Comparison of ENCODE assay signal across 18 cellular contexts in the genomic region with DNA sequence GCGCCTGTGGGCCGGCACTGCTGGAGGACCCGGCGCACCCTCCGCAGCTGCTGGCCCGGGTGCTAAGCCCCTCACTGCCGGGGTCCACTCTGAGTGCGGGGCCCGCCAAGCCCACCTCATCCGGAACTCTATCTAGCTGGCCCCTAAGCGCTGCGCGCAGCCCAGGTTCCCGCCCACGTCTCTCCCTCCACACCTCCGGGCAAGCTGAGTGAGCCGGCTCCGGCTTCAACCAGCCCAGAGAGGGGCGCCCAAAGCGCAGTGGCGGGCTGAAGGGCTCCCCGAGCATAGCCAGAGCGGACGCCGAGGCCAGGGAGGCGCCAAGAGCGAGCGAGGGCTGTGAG.
DNase-seq lines count a peak whose midpoint lies in the region; ATAC-seq, FAIRE-seq and TF ChIP-seq lines count a peak whose summit lies in the region.
"Had no signal": no experiment of that assay in that cellular context is flagged by ENCODE, and none has a peak within 500 bp of the region (broad histone marks: within the 10 kb centered on the region; RNA-seq: fewer than 3 reads in every experiment).

No MANE protein-coding gene starts in this region.

- DNase-seq in activated naive CD8-positive, alpha-beta T cell treated with anti-CD3 and anti-CD28 coated beads, Interleukin-2, amount 50 U/mL, for 24 hours, result no peak
- no peak for DNase-seq in activated naive CD8-positive, alpha-beta T cell treated with anti-CD3 and anti-CD28 coated beads for 36 hours
- DNase-seq in K562 (ENCODE audit: extremely low read depth in 1 of 4, low spot score in 3 of 4), result no peak
- DNase-seq in spleen, result no peak
- no peak for DNase-seq in NCI-H524 treated with DMSO at 0.1 percent for 48 hours (lab: John Stamatoyannopoulos, UW)
- no peak for DNase-seq in stimulated activated naive B cell treated with anti-CD40 and anti-IgM and Interleukin-4, amounts not matched to agents 10 μg/mL and 1 μg/mL and 100 μg/mL, for 72 hours
- DNase-seq: 8988T; CD4-positive, alpha-beta memory T cell; DMS153; DMS79; GDM1 had no signal

- no peaks in the 10 kb centered on the region for H3K79me2 ChIP-seq in K562 (ENCODE audit: control insufficient read depth, insufficient read depth, low read length)

- TF ChIP-seq EP300 in K562 (IDR thresholded peaks at IDR 0.05; ENCODE audit: low read length), result no peak

- H2AFZ ChIP-seq in K562 (ENCODE audit: low read depth, low read length), result 0 out of 2 replicates have a peak overlapping the region, but pooled peaks have one; percentile 9

- peaks cover 5% of the 10 kb centered on the region for H3K9me3 Mint-ChIP-seq in activated naive CD8-positive, alpha-beta T cell treated with anti-CD3 and anti-CD28 coated beads, Interleukin-2, amount 50 U/mL, for 24 hours
- H3K9me3 Mint-ChIP-seq in activated naive CD8-positive, alpha-beta T cell treated with anti-CD3 and anti-CD28 coated beads for 36 hours, result peaks cover 9% of the 10 kb centered on the region
- peaks cover 7 to 8% of the 10 kb centered on the region in 2 donors for H3K9me3 Mint-ChIP-seq in stimulated activated naive B cell treated with anti-CD40 and anti-IgM and Interleukin-4, amounts not matched to agents 10 μg/mL and 1 μg/mL and 100 μg/mL, for 72 hours

- no peaks in the 10 kb centered on the region for H3K36me3 Mint-ChIP-seq in activated naive CD8-positive, alpha-beta T cell treated with anti-CD3 and anti-CD28 coated beads, Interleukin-2, amount 50 U/mL, for 24 hours (ENCODE audit: low read depth)
- H3K36me3 Mint-ChIP-seq in activated naive CD8-positive, alpha-beta T cell treated with anti-CD3 and anti-CD28 coated beads for 36 hours, result no peaks in the 10 kb centered on the region
- H3K36me3 Mint-ChIP-seq in stimulated activated naive B cell treated with anti-CD40 and anti-IgM and Interleukin-4, amounts not matched to agents 10 μg/mL and 1 μg/mL and 100 μg/mL, for 72 hours, result no peaks in the 10 kb centered on the region
- H3K36me3 Mint-ChIP-seq: CD14-positive monocyte; CD4-positive, alpha-beta memory T cell had no signal

- POLR2A ChIA-PET in K562 (lab: Yijun Ruan, JAX), result interaction anchor here (0.9 kb wide), 1 partner anchor 9 kb away, joined by 3 read pairs; no protein-coding TSS in a partner anchor

- no peaks in the 10 kb centered on the region for H3K4me1 Mint-ChIP-seq in activated naive CD8-positive, alpha-beta T cell treated with anti-CD3 and anti-CD28 coated beads, Interleukin-2, amount 50 U/mL, for 24 hours
- H3K4me1 Mint-ChIP-seq in activated naive CD8-positive, alpha-beta T cell treated with anti-CD3 and anti-CD28 coated beads for 36 hours, result no peaks in the 10 kb centered on the region
- no peaks in the 10 kb centered on the region for H3K4me1 Mint-ChIP-seq in stimulated activated naive B cell treated with anti-CD40 and anti-IgM and Interleukin-4, amounts not matched to agents 10 μg/mL and 1 μg/mL and 100 μg/mL, for 72 hours
- H3K4me1 Mint-ChIP-seq: CD14-positive monocyte; CD4-positive, alpha-beta memory T cell had no signal

- BruUV-seq in K562 (replicated peaks; lab: Mats Ljungman, UMichigan), result no TSS peak

- CTCF ChIA-PET in K562 (lab: Yijun Ruan, JAX; ENCODE audit: low intra/inter-chr PET ratio), result no interaction called here

- H3K4me3 ChIP-seq in K562 (no peak overlapping the region), spleen (no peak overlapping the region)
- H3K4me3 ChIP-seq: BLaER1, HAP-1 had no signal

- no peak for TF ChIP-seq RAD21 in K562 (CRISPR knock-in tag; conservative IDR thresholded peaks at IDR 0.05 in 1 of 2, IDR thresholded peaks at IDR 0.05 in 1 of 2)

- H3K9ac ChIP-seq in K562 (ENCODE audit: insufficient read depth in 1 of 2, low read depth in 2 of 2, low read length in 2 of 2), result no peak overlapping the region
- H3K9ac ChIP-seq: BLaER1 had no signal

- no peaks in the 10 kb centered on the region for H3K9me1 ChIP-seq in K562 (ENCODE audit: control insufficient read depth, insufficient read depth, low read length)

- H3K27ac ChIP-seq in K562 (ENCODE audit: extremely low read depth, low read depth, low read length) (no peak overlapping the region), spleen (peak overlapping the region in 7 of 8 donors; percentile 46 to 79 (median 61))
- H3K27ac ChIP-seq: BLaER1 had no signal

- H3K4me1 ChIP-seq in K562 (replicated peaks in 1 of 2; ENCODE audit: control insufficient read depth in 2 of 2, insufficient read depth in 2 of 2, low read length in 2 of 2) (peaks cover 0 to 10% of the 10 kb centered on the region in 2 experiments; a peak in 2 of 5 replicates), spleen (no peaks in the 10 kb centered on the region)
- H3K4me1 ChIP-seq: BLaER1, HAP-1 had no signal

- in situ Hi-C loops in K562 (cut with MboI), result no loop called here

- no peak for FAIRE-seq in K562 (lab: Jason Lieb, UNC)
- FAIRE-seq: GM12892, H1, HepG2 had no signal

- peaks cover 0 to 27% of the 10 kb centered on the region in 2 experiments; a peak in 3 of 5 replicates for H3K27me3 ChIP-seq in K562 (ENCODE audit: control insufficient read depth in 2 of 2, insufficient read depth in 2 of 2, low read length in 2 of 2)
- no peaks in the 10 kb centered on the region for H3K27me3 ChIP-seq in spleen (replicated peaks in 1 of 7)
- H3K27me3 ChIP-seq: BLaER1 had no signal

- TF ChIP-seq POLR2A in K562 (conservative IDR thresholded peaks at IDR 0.05) (no peak), spleen (IDR thresholded peaks at IDR 0.05) (no peak)

- ATAC-seq in activated naive CD8-positive, alpha-beta T cell treated with anti-CD3 and anti-CD28 coated beads, Interleukin-2, amount 50 U/mL, for 24 hours, result peak; percentile 28
- ATAC-seq in K562 (peak; percentile 66), GM19328 (IDR thresholded peaks at IDR 0.05; ENCODE audit: unreplicated experiment) (no peak)
- ATAC-seq in stimulated activated naive B cell treated with anti-CD40 and anti-IgM and Interleukin-4, amounts not matched to agents 10 μg/mL and 1 μg/mL and 100 μg/mL, for 72 hours (replicated peaks), result no peak
- ATAC-seq: HepG2 had no signal

- no peak overlapping the region for H3K4me2 ChIP-seq in K562 (ENCODE audit: insufficient read depth, low read length)
- H3K4me2 ChIP-seq: BLaER1 had no signal

- WGBS in K562 (ENCODE audit: insufficient coverage, low coverage, missing lambda C conversion rate), result 10% methylated on average over 27 of the region's 28 CpGs
- 96 to 99% (median 98%) methylated on average over 19 to 28 of the region's 28 CpGs for WGBS in spleen, 5 donors

- no peak overlapping the region for H3K27ac Mint-ChIP-seq in activated naive CD8-positive, alpha-beta T cell treated with anti-CD3 and anti-CD28 coated beads, Interleukin-2, amount 50 U/mL, for 24 hours
- H3K27ac Mint-ChIP-seq in activated naive CD8-positive, alpha-beta T cell treated with anti-CD3 and anti-CD28 coated beads for 36 hours, result no peak overlapping the region
- H3K27ac Mint-ChIP-seq in stimulated activated naive B cell treated with anti-CD40 and anti-IgM and Interleukin-4, amounts not matched to agents 10 μg/mL and 1 μg/mL and 100 μg/mL, for 72 hours, result no peak overlapping the region
- H3K27ac Mint-ChIP-seq: CD14-positive monocyte; CD4-positive, alpha-beta memory T cell had no signal

- no peak overlapping the region for H3K4me3 Mint-ChIP-seq in activated naive CD8-positive, alpha-beta T cell treated with anti-CD3 and anti-CD28 coated beads, Interleukin-2, amount 50 U/mL, for 24 hours
- no peak overlapping the region for H3K4me3 Mint-ChIP-seq in activated naive CD8-positive, alpha-beta T cell treated with anti-CD3 and anti-CD28 coated beads for 36 hours
- H3K4me3 Mint-ChIP-seq in stimulated activated naive B cell treated with anti-CD40 and anti-IgM and Interleukin-4, amounts not matched to agents 10 μg/mL and 1 μg/mL and 100 μg/mL, for 72 hours, result no peak overlapping the region
- H3K4me3 Mint-ChIP-seq: CD14-positive monocyte; CD4-positive, alpha-beta memory T cell had no signal

- H3K27me3 Mint-ChIP-seq in activated naive CD8-positive, alpha-beta T cell treated with anti-CD3 and anti-CD28 coated beads, Interleukin-2, amount 50 U/mL, for 24 hours, result peaks cover 2% of the 10 kb centered on the region
- no peaks in the 10 kb centered on the region for H3K27me3 Mint-ChIP-seq in activated naive CD8-positive, alpha-beta T cell treated with anti-CD3 and anti-CD28 coated beads for 36 hours
- no peaks in the 10 kb centered on the region for H3K27me3 Mint-ChIP-seq in stimulated activated naive B cell treated with anti-CD40 and anti-IgM and Interleukin-4, amounts not matched to agents 10 μg/mL and 1 μg/mL and 100 μg/mL, for 72 hours

- H3K36me3 ChIP-seq in K562 (ENCODE audit: control insufficient read depth, insufficient read depth, low read length) (no peaks in the 10 kb centered on the region), spleen (no peaks in the 10 kb centered on the region)
- H3K36me3 ChIP-seq: BLaER1, HAP-1 had no signal

- TF ChIP-seq CTCF in K562 (IDR thresholded peaks at IDR 0.05 in 2 of 3, conservative IDR thresholded peaks at IDR 0.05 in 1 of 3; ENCODE audit: insufficient read depth in 2 of 3, low read depth in 1 of 3, low read length in 3 of 3), result no peak
- TF ChIP-seq CTCF in spleen (IDR thresholded peaks at IDR 0.05 in 8 of 11, conservative IDR thresholded peaks at IDR 0.05 in 3 of 11), result no peak

- H3K9me3 ChIP-seq in K562 (replicated peaks; ENCODE audit: control insufficient read depth, insufficient read depth, low read depth, low read length) (no peaks in the 10 kb centered on the region), spleen (peaks cover 0 to 32% (median 9%) of the 10 kb centered on the region in 8 donors)
- H3K9me3 ChIP-seq: HAP-1 had no signal

- H4K20me1 ChIP-seq in K562 (replicated peaks; ENCODE audit: control insufficient read depth, insufficient read depth, low read length), result no peaks in the 10 kb centered on the region
- H4K20me1 ChIP-seq: BLaER1 had no signal

- intact Hi-C loops in K562 (cut with micrococcal nuclease), result loop anchor here (10.0 kb wide), 1 partner anchor 242 kb away; no protein-coding TSS in a partner anchor
- intact Hi-C loops in spleen (cut with DNase I; ENCODE audit: low total_unique reads), result no loop called here

TF ChIP-seq in K562, 482 proteins besides CTCF, POLR2A, EP300 and RAD21 (continues in another document):
- no peak for TF ChIP-seq STAT5A (IDR thresholded peaks at IDR 0.05; ENCODE audit: borderline replicate concordance, low read length)
- TF ChIP-seq, protein P1, sequence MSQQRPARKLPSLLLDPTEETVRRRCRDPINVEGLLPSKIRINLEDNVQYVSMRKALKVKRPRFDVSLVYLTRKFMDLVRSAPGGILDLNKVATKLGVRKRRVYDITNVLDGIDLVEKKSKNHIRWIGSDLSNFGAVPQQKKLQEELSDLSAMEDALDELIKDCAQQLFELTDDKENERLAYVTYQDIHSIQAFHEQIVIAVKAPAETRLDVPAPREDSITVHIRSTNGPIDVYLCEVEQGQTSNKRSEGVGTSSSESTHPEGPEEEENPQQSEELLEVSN (IDR thresholded peaks at IDR 0.05; ENCODE audit: borderline replicate concordance in 1 of 2, extremely low read depth in 1 of 2, insufficient read depth in 1 of 2, insufficient read length in 1 of 2, low read depth in 1 of 2, low read length in 1 of 2, poor library complexity in 1 of 2, severe bottlenecking in 1 of 2), result peak in 1 of 2 experiments; percentile 14

Comparison
In these comparisons a context has a peak if more than half of its experiments do, and no peak if none do; other contexts are left out.
1. ATAC-seq: peak in activated naive CD8-positive, alpha-beta T cell treated with anti-CD3 and anti-CD28 coated beads, Interleukin-2, amount 50 U/mL, for 24 hours (single experiment) and K562 (single experiment); none in stimulated activated naive B cell treated with anti-CD40 and anti-IgM and Interleukin-4, amounts not matched to agents 10 μg/mL and 1 μg/mL and 100 μg/mL, for 72 hours (0 of 2) and GM19328 (single experiment).